Comparison of ENCODE assay signal across 17 cellular contexts in genomic region chr16:85279874-85280545, GRCh38.
DNase-seq lines count a peak whose midpoint lies in the region; ATAC-seq and TF ChIP-seq lines count a peak whose summit lies in the region.
"Had no signal": no experiment of that assay in that cellular context is flagged by ENCODE, and none has a peak within 500 bp of the region (broad histone marks: within the 10 kb centered on the region; RNA-seq: fewer than 3 reads in every experiment).

No MANE protein-coding gene starts in this region.

- peak; percentile 36 for ATAC-seq in left lung
- no peak for ATAC-seq in SK-N-SH treated with all-trans-retinoic acid at 6 μM for 48 hours
- ATAC-seq: left colon; naive thymus-derived CD4-positive, alpha-beta T cell; T-cell had no signal

- H3K4me1 ChIP-seq in left lung (no peaks in the 10 kb centered on the region), thyroid gland (peaks cover 10 to 12% of the 10 kb centered on the region in 2 donors)
- H3K4me1 ChIP-seq: Peyer's patch had no signal

- WGBS in thyroid gland, 2 donors: 45 to 72% methylated on average over 15 to 18 of the region's 18 CpGs

- H3K27me3 ChIP-seq in left lung: no peaks in the 10 kb centered on the region
- no peaks in the 10 kb centered on the region for H3K27me3 ChIP-seq in thyroid gland
- H3K27me3 ChIP-seq in brain microvascular endothelial cell (replicated peaks): no peaks in the 10 kb centered on the region
- H3K27me3 ChIP-seq: Peyer's patch had no signal

- H3K27ac ChIP-seq in caudate nucleus (ENCODE audit: low read depth, low read length): peak overlapping the region; percentile 52
- H3K27ac ChIP-seq in left lung: no peak overlapping the region
- H3K27ac ChIP-seq in thyroid gland: peak overlapping the region; percentile 12 to 60 (median 47)
- no peak overlapping the region for H3K27ac ChIP-seq in brain microvascular endothelial cell
- H3K27ac ChIP-seq: C4-2B, esophagus squamous epithelium had no signal

- TF ChIP-seq POLR2A in thyroid gland (IDR thresholded peaks at IDR 0.05): no peak

- H3K4me3 ChIP-seq in left lung (no peak overlapping the region), thyroid gland (replicated peaks in 1 of 3) (no peak overlapping the region), brain microvascular endothelial cell (ENCODE audit: low read depth, low read length) (no peak overlapping the region)
- H3K4me3 ChIP-seq: esophagus squamous epithelium, Peyer's patch had no signal

- in situ Hi-C loops in brain microvascular endothelial cell (cut with HindIII; ENCODE audit: low pct_ligation_motif_present, low sequenced_read_pairs): no loop called here

- DNase-seq in NCI-H2171 (lab: John Stamatoyannopoulos, UW) (peak; percentile 74), caudate nucleus (lab: John Stamatoyannopoulos, UW) (peak in 7 of 61 donors; percentile 8 to 29 (median 19)), left lung (no peak), thyroid gland (peak; percentile 89), brain microvascular endothelial cell (no peak), NCI-H526 treated with DMSO at 0.1 percent for 48 hours (lab: John Stamatoyannopoulos, UW) (no peak)
- DNase-seq: activated B cell treated with CpG ODN at 0.5 μM for 24 hours; activated gamma-delta T cell treated with Interleukin-2 at 50 U/mL for 16 hours; esophagus squamous epithelium; naive thymus-derived CD4-positive, alpha-beta T cell; NCI-H1436; NCI-H748 treated with DMSO at 0.1 percent for 48 hours; T-cell had no signal

- H3K9me3 ChIP-seq in left lung (no peaks in the 10 kb centered on the region), thyroid gland (no peaks in the 10 kb centered on the region)
- H3K9me3 ChIP-seq: esophagus squamous epithelium, Peyer's patch had no signal

- intact Hi-C loops in left lung (cut with DNase I): no loop called here
- intact Hi-C loops in thyroid gland (cut with DNase I): no loop called here

- H3K36me3 ChIP-seq in left lung (no peaks in the 10 kb centered on the region), thyroid gland (no peaks in the 10 kb centered on the region), brain microvascular endothelial cell (replicated peaks) (no peaks in the 10 kb centered on the region)
- H3K36me3 ChIP-seq: esophagus squamous epithelium, Peyer's patch had no signal

- no peak for TF ChIP-seq CTCF in left lung (IDR thresholded peaks at IDR 0.05)
- TF ChIP-seq CTCF in thyroid gland (IDR thresholded peaks at IDR 0.05): no peak
- no peak for TF ChIP-seq CTCF in brain microvascular endothelial cell (IDR thresholded peaks at IDR 0.05; ENCODE audit: low read depth, low read length, missing control alignments)

TF ChIP-seq in SK-N-SH treated with all-trans-retinoic acid at 6 μM for 48 hours, 23 proteins besides CTCF, POLR2A, EP300 and RAD21:
- no peak for TF ChIP-seq ZFP3 (CRISPR knock-in tag; IDR thresholded peaks at IDR 0.05)
- TF ChIP-seq PPARA (CRISPR knock-in tag; IDR thresholded peaks at IDR 0.05; ENCODE audit: borderline replicate concordance): no peak
- no peak for TF ChIP-seq PATZ1 (CRISPR knock-in tag; IDR thresholded peaks at IDR 0.05; ENCODE audit: borderline replicate concordance)
- no peak for TF ChIP-seq CSDC2 (CRISPR knock-in tag; IDR thresholded peaks at IDR 0.05)
- no peak for TF ChIP-seq ZNF70 (CRISPR knock-in tag; IDR thresholded peaks at IDR 0.05)
- TF ChIP-seq CREB5 (CRISPR knock-in tag; IDR thresholded peaks at IDR 0.05; ENCODE audit: low read depth): no peak
- TF ChIP-seq ESRRG (CRISPR knock-in tag; IDR thresholded peaks at IDR 0.05): no peak
- TF ChIP-seq BACH2 (CRISPR knock-in tag; IDR thresholded peaks at IDR 0.05; ENCODE audit: borderline replicate concordance): no peak
- TF ChIP-seq GLIS3 (CRISPR knock-in tag; IDR thresholded peaks at IDR 0.05): no peak
- TF ChIP-seq TCF4 (CRISPR knock-in tag; IDR thresholded peaks at IDR 0.05; ENCODE audit: borderline replicate concordance): no peak
- TF ChIP-seq ZC3H10 (CRISPR knock-in tag; IDR thresholded peaks at IDR 0.05): no peak
- TF ChIP-seq RARB (CRISPR knock-in tag; IDR thresholded peaks at IDR 0.05): no peak
- TF ChIP-seq ZNF8 (CRISPR knock-in tag; IDR thresholded peaks at IDR 0.05): no peak
- TF ChIP-seq TOX (CRISPR knock-in tag; IDR thresholded peaks at IDR 0.05; ENCODE audit: borderline replicate concordance): no peak
- TF ChIP-seq ZNF565 (CRISPR knock-in tag; conservative IDR thresholded peaks at IDR 0.05; ENCODE audit: low read depth): no peak
TF ChIP-seq in SK-N-SH treated with all-trans-retinoic acid at 6 μM for 48 hours: peak in this region for 0.

Comparison
In these comparisons a context has a peak if more than half of its experiments do, and no peak if none do; other contexts are left out.
1. DNase-seq: peak in NCI-H2171 (single experiment) and thyroid gland (2 of 2); none in left lung (0 of 2), brain microvascular endothelial cell (single experiment) and NCI-H526 treated with DMSO at 0.1 percent for 48 hours (single experiment).
2. H3K27ac ChIP-seq: peak in caudate nucleus (single experiment) and thyroid gland (3 of 3); none in left lung (0 of 2) and brain microvascular endothelial cell (single experiment).